ENCODE assay signal across 8 cellular contexts in genomic region chr7:130356121-130356759, GRCh38. TPM values are rescaled to one million over a fixed set of nuclear protein-coding genes. Genes with fewer than 3 reads are reported as not detected.
A peak's percentile ranks its signal among the peaks of the same experiment; 100 is the strongest.
DNase-seq lines count a peak whose midpoint lies in the region; ATAC-seq and TF ChIP-seq lines count a peak whose summit lies in the region.

No MANE protein-coding gene starts in this region.

- TF ChIP-seq CTCF in retinal pigment epithelial cell (conservative IDR thresholded peaks at IDR 0.05; ENCODE audit: low read depth, low read length), result no peak
- TF ChIP-seq CTCF in OCI-LY7 (conservative IDR thresholded peaks at IDR 0.05; ENCODE audit: low read length), result no peak
- no peak for TF ChIP-seq CTCF in GM20000 (IDR thresholded peaks at IDR 0.05; ENCODE audit: extremely low read depth, missing control alignments)

- H3K4me3 ChIP-seq in retinal pigment epithelial cell (ENCODE audit: low read length), result no peak overlapping the region
- H3K4me3 ChIP-seq in OCI-LY7 (ENCODE audit: low read depth, low read length, poor library complexity, severe bottlenecking), result no peak overlapping the region

- no peak for ATAC-seq in GM18867 (IDR thresholded peaks at IDR 0.05; ENCODE audit: unreplicated experiment)
- ATAC-seq in GM18520 (IDR thresholded peaks at IDR 0.05; ENCODE audit: unreplicated experiment), result no peak

- no peak overlapping the region for H3K4me2 ChIP-seq in OCI-LY7 (ENCODE audit: low read length)

- CTCF ChIA-PET in OCI-LY7 (lab: Charles Lee; ENCODE audit: unreplicated experiment), result no interaction called here

- H3K9me3 ChIP-seq in OCI-LY7 (ENCODE audit: low read length), result no peaks in the 10 kb centered on the region

- no peak overlapping the region for H2AFZ ChIP-seq in OCI-LY7 (ENCODE audit: low read length)

- H3K36me3 ChIP-seq in OCI-LY7 (ENCODE audit: insufficient read depth, low read length), result no peaks in the 10 kb centered on the region

- H3K27ac ChIP-seq in OCI-LY7 (ENCODE audit: low read depth, low read length, poor library complexity, severe bottlenecking), result no peak overlapping the region

- H3K9me2 ChIP-seq in OCI-LY7 (ENCODE audit: insufficient read depth, low read length), result no peaks in the 10 kb centered on the region

- intact Hi-C loops in cardiac septum (cut with DNase I) (no loop called here), OCI-LY7 (cut with micrococcal nuclease; ENCODE audit: unreplicated experiment) (no loop called here)

- BruUV-seq in OCI-LY7 (replicated peaks; lab: Mats Ljungman, UMichigan), result no TSS peak

- POLR2A ChIA-PET in OCI-LY7 (lab: Charles Lee), result interaction anchor here (0.6 kb wide), 1 partner anchor 154 kb away, joined by 3 read pairs; no protein-coding TSS in a partner anchor

- no peaks in the 10 kb centered on the region for H3K4me1 ChIP-seq in OCI-LY7 (ENCODE audit: insufficient read depth, low read length, poor library complexity, severe bottlenecking)

- no peaks in the 10 kb centered on the region for H4K20me1 ChIP-seq in OCI-LY7 (ENCODE audit: insufficient read depth, low read length)

- DNase-seq in GM03348 (ENCODE audit: low spot score), result peak; percentile 91
- peak; percentile 95 to 98 for DNase-seq in SW 1271 (lab: John Stamatoyannopoulos, UW)
- DNase-seq in cardiac septum (ENCODE audit: low spot score), result peak; percentile 85
- peak; percentile 86 for DNase-seq in retinal pigment epithelial cell (ENCODE audit: low read depth)
- no peak for DNase-seq in OCI-LY7 (ENCODE audit: low spot score)
- DNase-seq in GM20000 (ENCODE audit: low spot score), result no peak

- no peaks in the 10 kb centered on the region for H3K79me2 ChIP-seq in OCI-LY7 (ENCODE audit: insufficient read depth, low read depth, low read length)

RNA-seq across cellular contexts. Expression of gene CPA5, which starts 11.6 kb away (rescaled TPM):
- total RNA-seq in cardiac septum (not detected), OCI-LY7 (2022) (not detected in 2 replicates)
- total RNA-seq in OCI-LY7 (2014; rRNA removed; shearing (Covaris generic)), result not detected in 2 replicates

RNA-seq across cellular contexts. Expression of gene CPA1, which starts 24.1 kb away (rescaled TPM):
- total RNA-seq in cardiac septum (not detected), OCI-LY7 (2022) (not detected in 2 replicates)
- not detected in 2 replicates for total RNA-seq in OCI-LY7 (2014; rRNA removed; shearing (Covaris generic))

Comparison
In these comparisons a context has a peak if more than half of its experiments do, and no peak if none do; other contexts are left out.
1. DNase-seq: peak in GM03348 (single experiment), SW 1271 (2 of 2), cardiac septum (single experiment) and retinal pigment epithelial cell (single experiment); none in OCI-LY7 (single experiment) and GM20000 (single experiment).